ENCODE assay signal across 8 cellular contexts in genomic region chr5:150783422-150783928, GRCh38. TPM values are rescaled to one million over a fixed set of nuclear protein-coding genes. Genes with fewer than 3 reads are reported as not detected.
A peak's percentile ranks its signal among the peaks of the same experiment; 100 is the strongest.
DNase-seq lines count a peak whose midpoint lies in the region; ATAC-seq and TF ChIP-seq lines count a peak whose summit lies in the region.

No MANE protein-coding gene starts in this region.

- peaks cover 22% of the 10 kb centered on the region for H3K79me2 ChIP-seq in parathyroid adenoma

- H3K27ac ChIP-seq in esophagus squamous epithelium, result peak overlapping the region; percentile 86 to 97 (median 93)
- H3K27ac ChIP-seq in parathyroid adenoma, result peak overlapping the region; percentile 71
- H3K27ac ChIP-seq in vagina, result peak overlapping the region; percentile 86

- H3K4me1 ChIP-seq in esophagus squamous epithelium (peaks cover 45 to 93% (median 64%) of the 10 kb centered on the region in 3 donors), parathyroid adenoma (peaks cover 16% of the 10 kb centered on the region), vagina (peaks cover 64% of the 10 kb centered on the region)

- H2AFZ ChIP-seq in parathyroid adenoma, result peak overlapping the region; percentile 10

- H3K27me3 ChIP-seq in esophagus squamous epithelium (no peaks in the 10 kb centered on the region), parathyroid adenoma (ENCODE audit: control insufficient read depth, insufficient read depth, low read length) (no peaks in the 10 kb centered on the region), vagina (no peaks in the 10 kb centered on the region)

- intact Hi-C loops in esophagus squamous epithelium (cut with DNase I), result no loop called here
- intact Hi-C loops in vagina (cut with DNase I), result loop anchor here (10.0 kb wide), 1 partner anchor 1379 kb away; no protein-coding TSS in a partner anchor

- peak in 2 of 4 donors; percentile 23 to 41 for TF ChIP-seq POLR2A in esophagus squamous epithelium (IDR thresholded peaks at IDR 0.05)
- TF ChIP-seq POLR2A in vagina (IDR thresholded peaks at IDR 0.05), result no peak

- H3K4me3 ChIP-seq in esophagus squamous epithelium (peak overlapping the region in 2 of 4 donors; percentile 17 to 87), parathyroid adenoma (ENCODE audit: low read depth, low read length) (no peak overlapping the region), vagina (no peak overlapping the region)

- H3K36me3 ChIP-seq in esophagus squamous epithelium (no peaks in the 10 kb centered on the region), parathyroid adenoma (ENCODE audit: control insufficient read depth, insufficient read depth, low read length) (no peaks in the 10 kb centered on the region), vagina (no peaks in the 10 kb centered on the region)

- 0 to 3% methylated on average over 7 of the region's 7 CpGs for WGBS in esophagus squamous epithelium, 2 donors

- TF ChIP-seq CTCF in esophagus squamous epithelium (IDR thresholded peaks at IDR 0.05), result no peak
- no peak for TF ChIP-seq CTCF in parathyroid adenoma (IDR thresholded peaks at IDR 0.05)
- TF ChIP-seq CTCF in vagina (IDR thresholded peaks at IDR 0.05), result no peak

- ATAC-seq in HG02981 (IDR thresholded peaks at IDR 0.05; ENCODE audit: unreplicated experiment), result peak; percentile 46

- H3K9me3 ChIP-seq in esophagus squamous epithelium, result no peaks in the 10 kb centered on the region
- H3K9me3 ChIP-seq in parathyroid adenoma (ENCODE audit: control insufficient read depth, low read length), result no peaks in the 10 kb centered on the region
- H3K9me3 ChIP-seq in vagina, result no peaks in the 10 kb centered on the region

- H3K4me2 ChIP-seq in parathyroid adenoma (ENCODE audit: low read length), result peak overlapping the region; percentile 0

- H3K9ac ChIP-seq in parathyroid adenoma, result no peak overlapping the region

- DNase-seq in NCI-H1694 treated with DMSO at 0.1 percent for 48 hours (lab: John Stamatoyannopoulos, UW), result peak; percentile 7
- DNase-seq in NCI-H1694 (lab: John Stamatoyannopoulos, UW), result no peak
- peak; percentile 73 for DNase-seq in NCI-H748 treated with DMSO at 0.1 percent for 48 hours (lab: John Stamatoyannopoulos, UW)
- peak; percentile 60 for DNase-seq in activated T-cell treated with anti-CD3 and anti-CD28 coated beads for 24 hours (ENCODE audit: low read depth)
- no peak for DNase-seq in esophagus squamous epithelium (lab: John Stamatoyannopoulos, UW)
- peak in 1 of 2 donors; percentile 93 for DNase-seq in vagina (ENCODE audit: extremely low spot score in 2 of 2)

RNA-seq across cellular contexts. Expression of gene SMIM3, which starts 4.9 kb away (rescaled TPM):
- total RNA-seq in esophagus squamous epithelium, result 10 to 100 TPM in 3 of 4 donors, 1 to 10 TPM in 1; 6.8 to 38.5 (median 17.6) TPM
- 46.7 TPM for total RNA-seq in vagina

RNA-seq across cellular contexts. Expression of gene DCTN4, which starts 24.7 kb away (rescaled TPM):
- total RNA-seq in esophagus squamous epithelium (10 to 100 TPM; 31.8 to 50.2 (median 36.8) TPM), vagina (51.3 TPM)

Comparison
In these comparisons a context has a peak if more than half of its experiments do, and no peak if none do; other contexts are left out.
1. DNase-seq: peak in NCI-H1694 treated with DMSO at 0.1 percent for 48 hours (single experiment), NCI-H748 treated with DMSO at 0.1 percent for 48 hours (single experiment) and activated T-cell treated with anti-CD3 and anti-CD28 coated beads for 24 hours (single experiment); none in NCI-H1694 (single experiment) and esophagus squamous epithelium (single experiment).
2. Peak in every context shown above with its lines, with median percentiles within 50 percentile points of each other: H3K27ac ChIP-seq.